19 cellular contexts compared by ENCODE assay signal in genomic region chr7:26429168-26429567, GRCh38.
A peak's percentile ranks its signal among the peaks of the same experiment; 100 is the strongest.
DNase-seq lines count a peak whose midpoint lies in the region; ATAC-seq and TF ChIP-seq lines count a peak whose summit lies in the region.
"Had no signal": no experiment of that assay in that cellular context is flagged by ENCODE, and none has a peak within 500 bp of the region (broad histone marks: within the 10 kb centered on the region; RNA-seq: fewer than 3 reads in every experiment).

No MANE protein-coding gene starts in this region.

- no peak overlapping the region for H2AFZ ChIP-seq in PC-9

- H3K9me3 ChIP-seq in PC-9 (ENCODE audit: insufficient read depth, low read depth) = 0 out of 2 replicates have a peak, but pooled peaks cover 4% of the 10 kb centered on the region

- no TSS peak for BruUV-seq in PC-9 (replicated peaks; lab: Mats Ljungman, UMichigan)

- H3K4me3 ChIP-seq in PC-9 = no peak overlapping the region
- H3K4me3 ChIP-seq in fibroblast of mammary gland (ENCODE audit: control insufficient read depth, low read depth, low read length) = no peak overlapping the region

- H3K79me2 ChIP-seq in PC-9 (ENCODE audit: low read depth) = no peaks in the 10 kb centered on the region

- H3K4me2 ChIP-seq in PC-9 = no peak overlapping the region

- ATAC-seq in GM18867 (IDR thresholded peaks at IDR 0.05; ENCODE audit: unreplicated experiment) = no peak
- no peak for ATAC-seq in GM19035 (IDR thresholded peaks at IDR 0.05; ENCODE audit: unreplicated experiment)
- ATAC-seq in GM21737 (IDR thresholded peaks at IDR 0.05; ENCODE audit: unreplicated experiment) = no peak
- ATAC-seq: SK-N-SH treated with all-trans-retinoic acid at 6 μM for 48 hours had no signal

- no peak for TF ChIP-seq CTCF in PC-9 (conservative IDR thresholded peaks at IDR 0.05)
- no peak for TF ChIP-seq CTCF in fibroblast of mammary gland (conservative IDR thresholded peaks at IDR 0.05; ENCODE audit: control insufficient read depth, insufficient read depth, low read depth, low read length)

- H4K20me1 ChIP-seq in PC-9 (ENCODE audit: insufficient read depth) = no peaks in the 10 kb centered on the region

- intact Hi-C loops in PC-9 (cut with micrococcal nuclease; ENCODE audit: unreplicated experiment) = loop anchor here (1.0 kb wide), 1 partner anchor 60 kb away; no protein-coding TSS in a partner anchor

- POLR2A ChIA-PET in PC-9 (lab: Charles Lee; ENCODE audit: unreplicated experiment) = no interaction called here

- no peaks in the 10 kb centered on the region for H3F3A ChIP-seq in PC-9 (ENCODE audit: insufficient read depth, low read depth)

- peaks cover 4% of the 10 kb centered on the region; the same call in 1 of the 2 replicates for H3K9me2 ChIP-seq in PC-9 (ENCODE audit: insufficient read depth)

- CTCF ChIA-PET in PC-9 (lab: Charles Lee) = no interaction called here

- DNase-seq in DMS53 (lab: John Stamatoyannopoulos, UW) (peak; percentile 43), HT1080 (ENCODE audit: low read depth) (peak; percentile 46), PC-9 (peak; percentile 18 to 57), fibroblast of mammary gland (ENCODE audit: low read depth) (peak; percentile 6), NCI-H345 treated with DMSO at 0.1 percent for 48 hours (lab: John Stamatoyannopoulos, UW; ENCODE audit: unreplicated experiment) (no peak)
- DNase-seq: CD4-positive, CD25-positive, alpha-beta regulatory T cell; DMS79 treated with DMSO at 0.1 percent for 48 hours; IMR-90; Karpas-422; NCI-H1694; NCI-H2081; NCI-H2171 treated with DMSO at 0.1 percent for 48 hours; NCI-H446 treated with DMSO at 0.1 percent for 48 hours; NCI-H526 treated with DMSO at 0.1 percent for 48 hours; OCI-M1 had no signal

- no peaks in the 10 kb centered on the region for H3K36me3 ChIP-seq in PC-9 (ENCODE audit: low read depth)

- H3K4me1 ChIP-seq in PC-9 (replicated peaks; ENCODE audit: insufficient read depth) = peaks cover 12% of the 10 kb centered on the region

- H3K27ac ChIP-seq in PC-9 = no peak overlapping the region

- H3K27me3 ChIP-seq in PC-9 (ENCODE audit: insufficient read depth, low read depth) = no peaks in the 10 kb centered on the region
